ENCODE assay signal across 1 cellular context in genomic region chr1:14878124-14878523, GRCh38.
A peak's percentile ranks its signal among the peaks of the same experiment; 100 is the strongest.
TF ChIP-seq lines count a peak whose summit lies in the region.

No MANE protein-coding gene starts in this region.

TF ChIP-seq in HepG2, 621 proteins besides CTCF, POLR2A, EP300 and RAD21 (continued from another document):
- no peak for TF ChIP-seq WIZ (CRISPR knock-in tag; IDR thresholded peaks at IDR 0.05)
- no peak for TF ChIP-seq ARNT (IDR thresholded peaks at IDR 0.05)
- no peak for TF ChIP-seq ZNF775 (CRISPR knock-in tag; IDR thresholded peaks at IDR 0.05; ENCODE audit: borderline replicate concordance)
- peak; percentile 77; the same call in 1 of the 2 replicates for TF ChIP-seq CEBPB (IDR thresholded peaks at IDR 0.05; ENCODE audit: borderline replicate concordance, low read depth, low read length)
